In the genomic region with DNA sequence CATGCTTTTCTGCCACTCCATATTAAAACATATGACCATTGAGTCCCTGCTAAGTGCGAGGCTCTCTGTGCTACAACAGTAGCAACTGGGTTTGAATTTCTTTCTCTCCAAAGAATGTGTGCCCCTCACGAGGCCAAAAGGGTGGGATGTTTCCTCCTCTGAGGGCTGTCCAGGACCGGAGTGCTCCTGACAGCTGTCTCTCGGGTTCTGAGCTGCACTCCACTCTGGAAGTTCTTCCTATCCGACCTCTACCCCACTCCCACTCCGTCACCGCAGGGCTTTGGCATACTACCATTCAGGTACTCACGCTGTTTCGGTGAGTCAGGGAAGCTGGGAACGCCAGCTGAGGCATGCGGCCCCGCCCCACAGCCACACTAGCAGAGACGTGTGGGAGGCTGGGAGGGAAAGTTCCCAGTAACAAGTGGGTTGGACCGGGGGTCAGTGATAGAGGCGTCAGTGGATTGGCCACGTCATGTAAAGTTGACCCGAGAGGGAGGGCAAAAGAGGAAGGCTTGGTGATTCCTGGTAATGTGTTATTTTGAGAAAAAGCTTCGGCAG, we compare ENCODE assay signal across 7 cellular contexts. TPM values are rescaled to one million over a fixed set of nuclear protein-coding genes. Genes with fewer than 3 reads are reported as not detected.
DNase-seq lines count a peak whose midpoint lies in the region; ATAC-seq and TF ChIP-seq lines count a peak whose summit lies in the region.

No MANE protein-coding gene starts in this region.

- H3K27me3 ChIP-seq in skeletal muscle tissue (ENCODE audit: control insufficient read depth in 3 of 3, insufficient read depth in 3 of 3, low read length in 3 of 3), result peaks cover 0 to 3% (median 0%) of the 10 kb centered on the region in 3 donors

- H3K36me3 Mint-ChIP-seq in MCF 10A (ENCODE audit: insufficient read depth, unreplicated experiment), result peaks cover 83% of the 10 kb centered on the region

- POLR2A ChIA-PET in MCF 10A (lab: Yijun Ruan, JAX), result interaction anchor here (0.5 to 8.1 kb wide), 45 partner anchors 10 to 1173 kb away, joined by 3 to 238 read pairs (median 5); partner anchors contain the start of genes ADAM15, CKS1B, EFNA1 and FLAD1

- peak overlapping the region; percentile 74 for H3K4me3 ChIP-seq in GM12864 (ENCODE audit: low read depth, low read length)
- peak overlapping the region; percentile 97 to 99 (median 98) for H3K4me3 ChIP-seq in skeletal muscle tissue (ENCODE audit: low read length in 3 of 3)

- H3K27ac Mint-ChIP-seq in MCF 10A (ENCODE audit: low read depth, unreplicated experiment), result peak overlapping the region; percentile 94

- H3K4me1 Mint-ChIP-seq in MCF 10A (ENCODE audit: insufficient read depth, unreplicated experiment), result peaks cover 54% of the 10 kb centered on the region

- ATAC-seq in GM19351 (IDR thresholded peaks at IDR 0.05; ENCODE audit: unreplicated experiment), result no peak

- CTCF ChIA-PET in MCF 10A (lab: Yijun Ruan, JAX), result interaction anchor here (0.5 to 14.0 kb wide), 18 partner anchors 9 to 202 kb away, joined by 3 to 161 read pairs (median 4); partner anchors contain the start of gene KRTCAP2

- H3K27ac ChIP-seq in skeletal muscle tissue (ENCODE audit: low read depth, low read length), result peak overlapping the region; percentile 97

- H3K9me3 ChIP-seq in skeletal muscle tissue (ENCODE audit: control insufficient read depth in 3 of 3, low read length in 3 of 3), result no peaks in the 10 kb centered on the region

- H3K36me3 ChIP-seq in skeletal muscle tissue (ENCODE audit: control insufficient read depth in 3 of 3, insufficient read depth in 3 of 3, low read length in 3 of 3), result peaks cover 15 to 30% (median 29%) of the 10 kb centered on the region in 3 donors

- intact Hi-C loops in MCF 10A (cut with micrococcal nuclease), result no loop called here

- peak overlapping the region; percentile 98 to 99 (median 98) for H3K9ac ChIP-seq in skeletal muscle tissue (ENCODE audit: low read depth in 1 of 3, low read length in 3 of 3)

- TF ChIP-seq CTCF in GM12864 (IDR thresholded peaks at IDR 0.05; ENCODE audit: low read depth, low read length, missing control alignments) (no peak), MCF 10A (IDR thresholded peaks at IDR 0.05; ENCODE audit: unreplicated experiment) (no peak)

- no peaks in the 10 kb centered on the region for H3K27me3 Mint-ChIP-seq in MCF 10A (ENCODE audit: insufficient read depth, unreplicated experiment)

- peak overlapping the region; percentile 80 for H3K4me3 Mint-ChIP-seq in MCF 10A (ENCODE audit: unreplicated experiment)

- DNase-seq in GM12864 (ENCODE audit: low read depth) (peak; percentile 45), MV-4-11 (lab: John Stamatoyannopoulos, UW) (peak; percentile 84), T-helper 9 cell (peak; percentile 23), MCF 10A (ENCODE audit: unreplicated experiment) (peak; percentile 100), iPS-NIHi7 (ENCODE audit: extremely low spot score) (peak; percentile 62)

- H3K4me1 ChIP-seq in skeletal muscle tissue (ENCODE audit: control insufficient read depth in 3 of 3, insufficient read depth in 3 of 3, low read length in 3 of 3), result peaks cover 52 to 61% (median 56%) of the 10 kb centered on the region in 3 donors

- H3K9me3 Mint-ChIP-seq in MCF 10A (ENCODE audit: unreplicated experiment), result no peaks in the 10 kb centered on the region

- TSS peak; percentile 78 for BruUV-seq in MCF 10A (replicated peaks; lab: Mats Ljungman, UMichigan)

RNA-seq across cellular contexts. Expression of gene SLC50A1, which starts 0.7 kb away (rescaled TPM):
- 91.2 and 97.8 TPM in 2 replicates for total RNA-seq in MCF 10A (2022)
- total RNA-seq in skeletal muscle tissue, result 19.8 TPM

RNA-seq across cellular contexts. Expression of gene DPM3, which starts 5.4 kb away (rescaled TPM):
- 79.7 and 86.4 TPM in 2 replicates for total RNA-seq in MCF 10A (2022)
- total RNA-seq in skeletal muscle tissue, result 13.6 TPM

RNA-seq across cellular contexts. Expression of gene EFNA1, which starts 7.3 kb away (rescaled TPM):
- total RNA-seq in MCF 10A (2022) (38.9 and 42.3 TPM in 2 replicates), skeletal muscle tissue (13.0 TPM)

RNA-seq across cellular contexts. Expression of gene KRTCAP2, which starts 38.2 kb away (rescaled TPM):
- 313 and 383 TPM in 2 replicates for total RNA-seq in MCF 10A (2022)
- total RNA-seq in skeletal muscle tissue, result 104 TPM

RNA-seq across cellular contexts. Expression of gene TRIM46, which starts 38.7 kb away (rescaled TPM):
- total RNA-seq in MCF 10A (2022) (0.21 and 0.32 TPM in 2 replicates), skeletal muscle tissue (under 0.01 TPM)

Comparison
In these comparisons a context has a peak if more than half of its experiments do, and no peak if none do; other contexts are left out.
1. DNase-seq: peak in every context shown above with its lines; median percentile 100 in MCF 10A; 84 in MV-4-11; 62 in iPS-NIHi7; 45 in GM12864; 23 in T-helper 9 cell.